19 cellular contexts compared by ENCODE assay signal in the genomic region with DNA sequence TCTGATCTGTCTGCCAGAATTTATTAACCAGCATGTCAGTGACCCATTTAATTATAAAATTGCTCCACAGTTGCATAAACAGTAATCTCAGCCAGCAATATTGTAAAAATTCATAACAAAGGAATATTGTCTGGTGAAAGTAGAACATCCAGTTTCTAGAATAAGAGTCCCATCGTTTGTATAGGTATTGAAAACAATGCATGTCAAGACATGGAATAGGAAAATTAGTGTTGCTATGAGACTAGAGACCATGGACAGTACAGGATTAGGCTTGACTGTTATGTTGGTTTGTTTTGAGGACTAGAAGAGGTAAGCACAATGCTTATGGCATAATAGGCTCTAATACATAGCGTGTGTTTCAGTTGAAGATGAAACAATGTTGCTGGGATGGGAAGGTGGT.
"Had no signal": no experiment of that assay in that cellular context is flagged by ENCODE, and none has a peak within 500 bp of the region (broad histone marks: within the 10 kb centered on the region; RNA-seq: fewer than 3 reads in every experiment).

No MANE protein-coding gene starts in this region.

- H3K4me3 ChIP-seq: adrenal gland, mucosa of descending colon, ovary, psoas muscle, spleen, thyroid gland had no signal

- H3K4me1 ChIP-seq: psoas muscle, thyroid gland had no signal

- H3K27me3 Mint-ChIP-seq: activated naive CD4-positive, alpha-beta T cell treated with anti-CD3 and anti-CD28 coated beads, Interleukin-2, amount 50 U/mL, for 24 hours; naive B cell had no signal

- H3K36me3 ChIP-seq: adrenal gland, ovary had no signal

- H3K27ac Mint-ChIP-seq: activated T-cell treated with anti-CD3 and anti-CD28 coated beads, Interleukin-2, amount 50 U/mL, for 72 hours had no signal

- H3K4me1 Mint-ChIP-seq: naive B cell had no signal

- H3K27ac ChIP-seq: ovary, psoas muscle, spleen, thyroid gland, VCaP had no signal

- DNase-seq: activated CD4-positive, alpha-beta T cell treated with anti-CD3 and anti-CD28 coated beads, Interleukin-2, amount 50 U/mL, for 1 hour; activated CD4-positive, CD25-positive, alpha-beta regulatory T cell treated with anti-CD3 and anti-CD28 coated beads, Interleukin-2, amount 50 U/mL, for 72 hours; activated gamma-delta T cell; activated T-cell treated with anti-CD3 and anti-CD28 coated beads, Interleukin-2, amount 50 U/mL, for 72 hours; adrenal gland; dermis blood vessel endothelial cell; effector memory CD4-positive, alpha-beta T cell; left ventricle myocardium superior; mesenchymal stem cell; mucosa of descending colon; naive B cell; ovary; psoas muscle; spleen; stimulated activated naive CD4-positive, alpha-beta T cell; T-helper 2 cell; thyroid gland had no signal

- ATAC-seq: activated T-cell treated with anti-CD3 and anti-CD28 coated beads, Interleukin-2, amount 50 U/mL, for 72 hours; left ventricle myocardium superior; mucosa of descending colon; psoas muscle had no signal

- H3K9me3 Mint-ChIP-seq: activated naive CD4-positive, alpha-beta T cell treated with anti-CD3 and anti-CD28 coated beads, Interleukin-2, amount 50 U/mL, for 24 hours; activated T-cell treated with anti-CD3 and anti-CD28 coated beads, Interleukin-2, amount 50 U/mL, for 72 hours; naive B cell had no signal

- H3K4me3 Mint-ChIP-seq: activated naive CD4-positive, alpha-beta T cell treated with anti-CD3 and anti-CD28 coated beads, Interleukin-2, amount 50 U/mL, for 24 hours; activated T-cell treated with anti-CD3 and anti-CD28 coated beads, Interleukin-2, amount 50 U/mL, for 72 hours; naive B cell had no signal

- H3K9me3 ChIP-seq: adrenal gland, mucosa of descending colon, ovary, psoas muscle, spleen, thyroid gland had no signal

- H3K27me3 ChIP-seq: adrenal gland, ovary, spleen, thyroid gland had no signal
